Comparison of ENCODE assay signal across 8 cellular contexts in the genomic region with DNA sequence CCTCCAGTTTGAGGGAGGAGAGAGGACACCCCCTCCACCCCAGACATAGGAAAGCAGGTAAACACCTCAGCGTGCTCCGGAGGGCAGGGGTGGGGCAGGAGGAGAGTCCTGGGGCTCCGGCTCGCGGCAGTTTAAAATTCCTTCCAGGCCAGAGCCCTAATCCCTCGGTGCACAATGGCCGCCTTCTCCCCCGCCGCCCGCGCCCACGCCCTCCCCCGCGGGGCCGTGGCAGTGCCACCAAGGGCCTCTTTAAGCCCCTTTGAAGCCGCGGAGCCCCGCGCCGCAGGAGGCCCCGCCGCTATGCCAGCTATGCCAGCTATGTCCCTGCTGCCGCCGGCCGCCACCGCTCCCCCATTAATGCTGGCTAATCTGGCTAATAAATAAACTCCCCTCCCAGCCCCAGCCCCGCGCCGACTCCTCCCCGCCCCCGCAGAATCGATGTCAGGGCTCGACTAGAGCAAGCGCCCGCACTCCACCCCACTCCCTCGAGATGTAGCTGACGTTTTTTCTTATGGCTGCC.
DNase-seq lines count a peak whose midpoint lies in the region; ATAC-seq and TF ChIP-seq lines count a peak whose summit lies in the region.

No MANE protein-coding gene starts in this region.

- peak; percentile 36 to 44 for ATAC-seq in activated T-cell treated with anti-CD3 and anti-CD28 coated beads, Interleukin-2, amount 50 U/mL, for 4 hours

- DNase-seq in activated effector memory CD4-positive, alpha-beta T cell treated with Interleukin-2 at 50 U/mL for 16 hours = peak; percentile 2
- DNase-seq in activated effector memory CD4-positive, alpha-beta T cell treated with anti-CD3 and anti-CD28 coated beads, Interleukin-2, amount 50 U/mL, for 16 hours = no peak
- DNase-seq in activated T-cell treated with anti-CD3 and anti-CD28 coated beads, Interleukin-2, amount 50 U/mL, for 4 hours = peak; percentile 23
- peak; percentile 26 for DNase-seq in hepatocyte (ENCODE audit: low spot score)
- peak in 2 of 3 experiments; percentile 17 to 27 for DNase-seq in stimulated activated CD4-positive, alpha-beta T cell treated with anti-CD3 and anti-CD28 coated beads, TNF-alpha, amount 100 ng/mL, for 4 hours (ENCODE audit: low read depth in 3 of 3)
- DNase-seq in central memory CD4-positive, alpha-beta T cell = no peak
- no peak for DNase-seq in NCI-H524 (lab: John Stamatoyannopoulos, UW)
- DNase-seq in medulla oblongata (ENCODE audit: extremely low spot score) = no peak

- H3K79me2 ChIP-seq in hepatocyte = no peaks in the 10 kb centered on the region

- no peaks in the 10 kb centered on the region for H3K36me3 Mint-ChIP-seq in activated T-cell treated with anti-CD3 and anti-CD28 coated beads, Interleukin-2, amount 50 U/mL, for 4 hours (ENCODE audit: insufficient read depth)

- peaks cover 7% of the 10 kb centered on the region for H3K4me1 Mint-ChIP-seq in activated T-cell treated with anti-CD3 and anti-CD28 coated beads, Interleukin-2, amount 50 U/mL, for 4 hours (ENCODE audit: low read depth)

- peak overlapping the region; percentile 66 for H3K4me3 Mint-ChIP-seq in activated T-cell treated with anti-CD3 and anti-CD28 coated beads, Interleukin-2, amount 50 U/mL, for 4 hours

- WGBS in hepatocyte (ENCODE audit: low lambda C conversion rate, missing lambda C conversion rate) = 3% methylated on average over 12 of the region's 37 CpGs

- peaks cover 4% of the 10 kb centered on the region for H3K27me3 ChIP-seq in hepatocyte

- H3K36me3 ChIP-seq in hepatocyte (replicated peaks; ENCODE audit: insufficient read depth, low read depth) = no peaks in the 10 kb centered on the region

- H3K4me2 ChIP-seq in hepatocyte = peak overlapping the region; percentile 96

- no peaks in the 10 kb centered on the region for H3K9me2 ChIP-seq in hepatocyte (replicated peaks; ENCODE audit: insufficient read depth)

- H3K9me3 Mint-ChIP-seq in activated T-cell treated with anti-CD3 and anti-CD28 coated beads, Interleukin-2, amount 50 U/mL, for 4 hours = no peaks in the 10 kb centered on the region

- H3K27me3 Mint-ChIP-seq in activated T-cell treated with anti-CD3 and anti-CD28 coated beads, Interleukin-2, amount 50 U/mL, for 4 hours (ENCODE audit: low read depth) = peaks cover 55% of the 10 kb centered on the region

- peaks cover 17% of the 10 kb centered on the region for H3K4me1 ChIP-seq in hepatocyte (ENCODE audit: insufficient read depth)

- H3K27ac ChIP-seq in hepatocyte = peak overlapping the region; percentile 56

- H4K20me1 ChIP-seq in hepatocyte (ENCODE audit: insufficient read depth, poor library complexity, severe bottlenecking) = no peaks in the 10 kb centered on the region

- H3K9me3 ChIP-seq in hepatocyte (ENCODE audit: low read depth) = no peaks in the 10 kb centered on the region

- H2AFZ ChIP-seq in hepatocyte = peak overlapping the region; percentile 82

- TF ChIP-seq CTCF in hepatocyte (IDR thresholded peaks at IDR 0.05; ENCODE audit: poor library complexity) = no peak

- H3K4me3 ChIP-seq in hepatocyte = peak overlapping the region; percentile 33

Comparison
In these comparisons a context has a peak if more than half of its experiments do, and no peak if none do; other contexts are left out.
1. DNase-seq: peak in activated effector memory CD4-positive, alpha-beta T cell treated with Interleukin-2 at 50 U/mL for 16 hours (single experiment), activated T-cell treated with anti-CD3 and anti-CD28 coated beads, Interleukin-2, amount 50 U/mL, for 4 hours (single experiment), hepatocyte (single experiment) and stimulated activated CD4-positive, alpha-beta T cell treated with anti-CD3 and anti-CD28 coated beads, TNF-alpha, amount 100 ng/mL, for 4 hours (2 of 3); none in activated effector memory CD4-positive, alpha-beta T cell treated with anti-CD3 and anti-CD28 coated beads, Interleukin-2, amount 50 U/mL, for 16 hours (single experiment), central memory CD4-positive, alpha-beta T cell (single experiment), NCI-H524 (0 of 2) and medulla oblongata (single experiment).